18 cellular contexts compared by ENCODE assay signal in genomic region chr20:62959998-62960436, GRCh38. TPM values are rescaled to one million over a fixed set of nuclear protein-coding genes. Genes with fewer than 3 reads are reported as not detected.
DNase-seq lines count a peak whose midpoint lies in the region; ATAC-seq, FAIRE-seq and TF ChIP-seq lines count a peak whose summit lies in the region.
"Had no signal": no experiment of that assay in that cellular context is flagged by ENCODE, and none has a peak within 500 bp of the region (broad histone marks: within the 10 kb centered on the region; RNA-seq: fewer than 3 reads in every experiment).

No MANE protein-coding gene starts in this region.

- CTCF ChIA-PET in T-cell (lab: Charles Lee), result no interaction called here

- FAIRE-seq in HTR-8/SVneo (lab: Jason Lieb, UNC) (peak; percentile 74), urothelium cell line (lab: Jason Lieb, UNC) (peak; percentile 66)
- FAIRE-seq: GM12892 had no signal

- no peak for DNase-seq in activated naive CD8-positive, alpha-beta T cell treated with anti-CD3 and anti-CD28 coated beads, Interleukin-2, amount 10 ng/mL, durations not matched to agents 7 days and 5 days
- no peak for DNase-seq in activated naive CD8-positive, alpha-beta T cell treated with anti-CD3 and anti-CD28 coated beads, Interleukin-2, amount 50 U/mL, for 24 hours
- DNase-seq in HTR-8/SVneo (ENCODE audit: insufficient read length, low spot score), result no peak
- DNase-seq in endothelial cell (ENCODE audit: low spot score), result no peak
- no peak for DNase-seq in urothelium cell line (ENCODE audit: low spot score)
- no peak for DNase-seq in type B pancreatic cell (ENCODE audit: extremely low spot score, unreplicated experiment)
- no peak for DNase-seq in NCI-H748 treated with DMSO at 0.1 percent for 48 hours (lab: John Stamatoyannopoulos, UW)
- no peak for DNase-seq in T-cell
- DNase-seq: GDM1; GOT3; NCI-H1105 treated with DMSO at 0.1 percent for 48 hours; NCI-H187; NCI-H345; NCI-H526; NK-92 treated with Interleukin-12 subunit alpha and Interleukin-12 subunit beta, amount 100 ng/mL, for 24 hours had no signal

- POLR2A ChIA-PET in activated naive CD8-positive, alpha-beta T cell treated with anti-CD3 and anti-CD28 coated beads, Interleukin-2, amount 10 ng/mL, durations not matched to agents 7 days and 5 days (lab: Charles Lee), result interaction anchor here (0.6 to 1.2 kb wide), 3 partner anchors 11 to 324 kb away, joined by 3 to 4 read pairs (median 3); no protein-coding TSS in a partner anchor
- POLR2A ChIA-PET in T-cell (lab: Charles Lee), result no interaction called here

- H3K27me3 Mint-ChIP-seq in activated naive CD8-positive, alpha-beta T cell treated with anti-CD3 and anti-CD28 coated beads, Interleukin-2, amount 10 ng/mL, durations not matched to agents 7 days and 5 days, result no peaks in the 10 kb centered on the region
- H3K27me3 Mint-ChIP-seq in activated naive CD8-positive, alpha-beta T cell treated with anti-CD3 and anti-CD28 coated beads, Interleukin-2, amount 50 U/mL, for 24 hours, result no peaks in the 10 kb centered on the region
- H3K27me3 Mint-ChIP-seq in endothelial cell (ENCODE audit: unreplicated experiment), result peaks cover 7% of the 10 kb centered on the region
- H3K27me3 Mint-ChIP-seq in type B pancreatic cell, result no peaks in the 10 kb centered on the region
- H3K27me3 Mint-ChIP-seq in T-cell, result no peaks in the 10 kb centered on the region

- H3K4me1 Mint-ChIP-seq in activated naive CD8-positive, alpha-beta T cell treated with anti-CD3 and anti-CD28 coated beads, Interleukin-2, amount 10 ng/mL, durations not matched to agents 7 days and 5 days, result peaks cover 12% of the 10 kb centered on the region
- H3K4me1 Mint-ChIP-seq in activated naive CD8-positive, alpha-beta T cell treated with anti-CD3 and anti-CD28 coated beads, Interleukin-2, amount 50 U/mL, for 24 hours, result peaks cover 11% of the 10 kb centered on the region
- H3K4me1 Mint-ChIP-seq in endothelial cell (ENCODE audit: unreplicated experiment), result no peaks in the 10 kb centered on the region
- no peaks in the 10 kb centered on the region for H3K4me1 Mint-ChIP-seq in type B pancreatic cell (ENCODE audit: unreplicated experiment)
- H3K4me1 Mint-ChIP-seq in T-cell, result peaks cover 0 to 11% (median 10%) of the 10 kb centered on the region in 3 donors

- H3K4me3 Mint-ChIP-seq in activated naive CD8-positive, alpha-beta T cell treated with anti-CD3 and anti-CD28 coated beads, Interleukin-2, amount 10 ng/mL, durations not matched to agents 7 days and 5 days, result no peak overlapping the region
- H3K4me3 Mint-ChIP-seq in activated naive CD8-positive, alpha-beta T cell treated with anti-CD3 and anti-CD28 coated beads, Interleukin-2, amount 50 U/mL, for 24 hours, result no peak overlapping the region
- H3K4me3 Mint-ChIP-seq in endothelial cell (ENCODE audit: unreplicated experiment) (no peak overlapping the region), type B pancreatic cell (no peak overlapping the region), T-cell (peak overlapping the region in 1 of 3 donors; percentile 49)

- TF ChIP-seq CTCF in endothelial cell (IDR thresholded peaks at IDR 0.05; ENCODE audit: unreplicated experiment) (no peak), type B pancreatic cell (conservative IDR thresholded peaks at IDR 0.05) (no peak)

- H3K36me3 Mint-ChIP-seq in activated naive CD8-positive, alpha-beta T cell treated with anti-CD3 and anti-CD28 coated beads, Interleukin-2, amount 10 ng/mL, durations not matched to agents 7 days and 5 days, result peaks cover 5% of the 10 kb centered on the region
- peaks cover 6% of the 10 kb centered on the region for H3K36me3 Mint-ChIP-seq in activated naive CD8-positive, alpha-beta T cell treated with anti-CD3 and anti-CD28 coated beads, Interleukin-2, amount 50 U/mL, for 24 hours (ENCODE audit: low read depth)
- H3K36me3 Mint-ChIP-seq in endothelial cell (ENCODE audit: low read depth, unreplicated experiment) (no peaks in the 10 kb centered on the region), type B pancreatic cell (no peaks in the 10 kb centered on the region), T-cell (no peaks in the 10 kb centered on the region)

- ATAC-seq in activated naive CD8-positive, alpha-beta T cell treated with anti-CD3 and anti-CD28 coated beads, Interleukin-2, amount 10 ng/mL, durations not matched to agents 7 days and 5 days (ENCODE audit: low read depth), result no peak
- ATAC-seq in activated naive CD8-positive, alpha-beta T cell treated with anti-CD3 and anti-CD28 coated beads, Interleukin-2, amount 50 U/mL, for 24 hours, result no peak
- no peak for ATAC-seq in T-cell (replicated peaks in 1 of 4)

- H3K9me3 Mint-ChIP-seq in activated naive CD8-positive, alpha-beta T cell treated with anti-CD3 and anti-CD28 coated beads, Interleukin-2, amount 10 ng/mL, durations not matched to agents 7 days and 5 days, result no peaks in the 10 kb centered on the region
- no peaks in the 10 kb centered on the region for H3K9me3 Mint-ChIP-seq in activated naive CD8-positive, alpha-beta T cell treated with anti-CD3 and anti-CD28 coated beads, Interleukin-2, amount 50 U/mL, for 24 hours
- H3K9me3 Mint-ChIP-seq in endothelial cell (ENCODE audit: unreplicated experiment) (no peaks in the 10 kb centered on the region), type B pancreatic cell (no peaks in the 10 kb centered on the region), T-cell (no peaks in the 10 kb centered on the region)

- peak overlapping the region; percentile 13 for H3K27ac Mint-ChIP-seq in activated naive CD8-positive, alpha-beta T cell treated with anti-CD3 and anti-CD28 coated beads, Interleukin-2, amount 10 ng/mL, durations not matched to agents 7 days and 5 days
- no peak overlapping the region for H3K27ac Mint-ChIP-seq in activated naive CD8-positive, alpha-beta T cell treated with anti-CD3 and anti-CD28 coated beads, Interleukin-2, amount 50 U/mL, for 24 hours
- H3K27ac Mint-ChIP-seq in endothelial cell (ENCODE audit: unreplicated experiment) (peak overlapping the region; percentile 36), type B pancreatic cell (no peak overlapping the region), T-cell (no peak overlapping the region)

RNA-seq across cellular contexts. Expression of gene SLC17A9, which starts 7.5 kb away (rescaled TPM):
- 10 to 100 TPM; 40.9 to 43.5 TPM for total RNA-seq in activated naive CD8-positive, alpha-beta T cell treated with anti-CD3 and anti-CD28 coated beads, Interleukin-2, amount 10 ng/mL, durations not matched to agents 7 days and 5 days
- total RNA-seq in endothelial cell (ENCODE audit: unreplicated experiment) (7.0 TPM), type B pancreatic cell (ENCODE audit: low replicate concordance) (3.9 and 5.6 TPM in 2 replicates), T-cell (1 to 10 TPM; 5.3 to 8.8 (median 8.3) TPM)
- total RNA-seq: A172 had no signal

RNA-seq across cellular contexts. Expression of gene GID8, which starts 22.1 kb away (rescaled TPM):
- 10 to 100 TPM; 42.1 to 43.0 TPM for total RNA-seq in activated naive CD8-positive, alpha-beta T cell treated with anti-CD3 and anti-CD28 coated beads, Interleukin-2, amount 10 ng/mL, durations not matched to agents 7 days and 5 days
- total RNA-seq in endothelial cell (ENCODE audit: unreplicated experiment), result 45.0 TPM
- total RNA-seq in type B pancreatic cell (ENCODE audit: low replicate concordance), result 55.8 and 68.7 TPM in 2 replicates
- total RNA-seq in T-cell, result 10 to 100 TPM; 33.1 to 43.4 (median 41.2) TPM

RNA-seq across cellular contexts. Expression of gene DIDO1, which starts 33.7 kb away (rescaled TPM):
- 100 to 1,000 TPM; 100 to 104 TPM for total RNA-seq in activated naive CD8-positive, alpha-beta T cell treated with anti-CD3 and anti-CD28 coated beads, Interleukin-2, amount 10 ng/mL, durations not matched to agents 7 days and 5 days
- total RNA-seq in endothelial cell (ENCODE audit: unreplicated experiment) (61.0 TPM), type B pancreatic cell (ENCODE audit: low replicate concordance) (49.7 and 58.1 TPM in 2 replicates), T-cell (100 to 1,000 TPM in 3 of 5 donors, 10 to 100 TPM in 2; 70.5 to 116 (median 113) TPM)

RNA-seq across cellular contexts. Expression of gene BHLHE23, which starts 46.7 kb away (rescaled TPM):
- total RNA-seq in activated naive CD8-positive, alpha-beta T cell treated with anti-CD3 and anti-CD28 coated beads, Interleukin-2, amount 10 ng/mL, durations not matched to agents 7 days and 5 days, result not detected
- not detected for total RNA-seq in endothelial cell (ENCODE audit: unreplicated experiment)
- total RNA-seq in type B pancreatic cell (ENCODE audit: low replicate concordance), result not detected in 2 replicates
- total RNA-seq in T-cell, result not detected
- total RNA-seq: A172, OCI-LY7 had no signal

Comparison
In these comparisons a context has a peak if more than half of its experiments do, and no peak if none do; other contexts are left out.
1. H3K27ac Mint-ChIP-seq: peak in activated naive CD8-positive, alpha-beta T cell treated with anti-CD3 and anti-CD28 coated beads, Interleukin-2, amount 10 ng/mL, durations not matched to agents 7 days and 5 days (single experiment) and endothelial cell (single experiment); none in activated naive CD8-positive, alpha-beta T cell treated with anti-CD3 and anti-CD28 coated beads, Interleukin-2, amount 50 U/mL, for 24 hours (single experiment), type B pancreatic cell (single experiment) and T-cell (0 of 2).